Comparison of ENCODE assay signal across 8 cellular contexts in the genomic region with DNA sequence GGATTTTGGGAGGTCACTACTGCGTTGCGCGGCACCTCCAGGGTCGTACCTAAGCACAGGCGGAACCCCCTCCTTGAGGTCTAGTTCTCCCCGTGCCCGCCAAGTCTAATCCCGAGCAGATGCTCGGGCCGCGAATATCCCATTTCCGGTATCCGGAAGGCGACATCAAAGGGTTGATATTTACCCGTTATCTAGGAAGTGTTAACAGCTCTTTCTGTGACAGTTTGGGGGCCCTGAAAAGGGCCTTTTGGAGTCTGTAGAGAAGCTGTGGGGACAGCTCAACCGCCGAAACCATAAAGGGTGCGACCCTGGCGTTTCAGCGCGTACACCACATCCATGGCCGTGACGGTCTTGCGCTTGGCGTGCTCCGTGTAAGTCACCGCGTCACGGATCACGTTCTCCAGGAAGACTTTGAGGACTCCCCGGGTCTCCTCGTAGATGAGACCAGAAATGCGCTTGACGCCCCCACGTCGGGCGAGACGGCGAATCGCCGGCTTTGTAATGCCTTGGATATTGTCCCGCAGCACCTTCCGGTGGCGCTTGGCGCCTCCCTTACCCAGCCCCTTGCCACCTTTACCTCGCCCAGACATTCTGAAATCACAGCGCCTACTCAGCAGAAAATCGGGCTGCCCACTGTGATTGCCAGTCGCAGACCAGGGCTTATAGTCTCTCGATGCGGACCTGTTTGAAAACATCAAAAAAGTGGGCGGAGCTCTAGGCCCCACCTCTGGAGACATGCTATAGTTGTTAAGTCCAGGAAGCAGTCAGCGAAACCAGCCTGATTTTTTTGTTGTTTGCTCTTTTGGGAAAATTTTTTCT. TPM values are rescaled to one million over a fixed set of nuclear protein-coding genes. Genes with fewer than 3 reads are reported as not detected.
DNase-seq lines count a peak whose midpoint lies in the region; ATAC-seq, FAIRE-seq and TF ChIP-seq lines count a peak whose summit lies in the region.

No MANE protein-coding gene starts in this region.

- BruUV-seq in HepG2 (replicated peaks; lab: Mats Ljungman, UMichigan): TSS peak; percentile 71

- H2AFZ ChIP-seq in HepG2 (ENCODE audit: low read length): no peak overlapping the region

- ATAC-seq in HG03442 (IDR thresholded peaks at IDR 0.05; ENCODE audit: unreplicated experiment): peak; percentile 23
- ATAC-seq in HepG2: peak; percentile 38

- 0 out of 2 replicates have a peak, but pooled peaks have one; percentile 11 for TF ChIP-seq RAD21 in HepG2 (CRISPR knock-in tag; IDR thresholded peaks at IDR 0.05)

- FAIRE-seq in HepG2 (lab: Jason Lieb, UNC): peak; percentile 95

- H3K9ac ChIP-seq in HepG2 (ENCODE audit: insufficient read depth, low read depth, low read length): peak overlapping the region; percentile 86

- H3K9me3 ChIP-seq in HepG2 (ENCODE audit: low read length): no peaks in the 10 kb centered on the region

- H4K20me1 ChIP-seq in HepG2 (ENCODE audit: insufficient read depth, low read length): peaks cover 3% of the 10 kb centered on the region; the same call in 1 of the 2 replicates

- TF ChIP-seq POLR2A in GM19193 (IDR thresholded peaks at IDR 0.05; ENCODE audit: extremely low read depth, insufficient read depth, insufficient read length) (peak; percentile 100), HepG2 (IDR thresholded peaks at IDR 0.05; ENCODE audit: insufficient read depth in 1 of 2, low read depth in 2 of 2, low read length in 2 of 2) (peak; percentile 98 to 99)

- TF ChIP-seq EP300 in HepG2 (IDR thresholded peaks at IDR 0.05; ENCODE audit: low read depth in 2 of 2, low read length in 2 of 2) (peak in 1 of 2 experiments; percentile 74; a peak in 2 of 4 replicates), HepG2 (CRISPR knock-in tag; IDR thresholded peaks at IDR 0.05; ENCODE audit: borderline replicate concordance) (peak; percentile 12; the same call in 1 of the 2 replicates)

- POLR2A ChIA-PET in HepG2 (lab: Yijun Ruan, JAX): interaction anchor here (0.6 to 3.1 kb wide), 21 partner anchors 10 to 1140 kb away, joined by 3 to 71 read pairs (median 5); partner anchors contain the start of genes ART4, C12orf60, DERA and WBP11

- intact Hi-C loops in HepG2 (cut with micrococcal nuclease; ENCODE audit: unreplicated experiment): loop anchor here (1.0 to 10.0 kb wide), 3 partner anchors 33 to 1114 kb away; partner anchors contain the start of genes ART4, C12orf60, STRAP and WBP11

- H3K36me3 ChIP-seq in HepG2 (replicated peaks in 1 of 2; ENCODE audit: control insufficient read depth in 1 of 2, insufficient read depth in 2 of 2, low read length in 2 of 2): no peaks in the 10 kb centered on the region

- peak overlapping the region; percentile 83 for H3K4me2 ChIP-seq in HepG2 (ENCODE audit: low read depth, low read length)

- DNase-seq in AG20443 (ENCODE audit: low spot score) (peak; percentile 84), NCI-H526 (lab: John Stamatoyannopoulos, UW) (peak; percentile 74 to 84), dermis microvascular lymphatic vessel endothelial cell (ENCODE audit: low read depth in 2 of 2) (peak; percentile 92 to 94), HepG2 (ENCODE audit: low spot score) (peak; percentile 91)
- DNase-seq in activated CD4-positive, alpha-beta T cell treated with anti-CD3 and anti-CD28 coated beads, Interleukin-2, amount 50 U/mL, for 1 hour: peak; percentile 96
- DNase-seq in stimulated activated CD4-positive, alpha-beta T cell treated with anti-CD3 and anti-CD28 coated beads, Interleukin-2, amount 100 ng/mL, for 48 hours: peak; percentile 92 to 95

- H3K27ac ChIP-seq in HepG2 (ENCODE audit: extremely low read length, insufficient read depth, low read length): peak overlapping the region; percentile 95

- no peaks in the 10 kb centered on the region; a peak in 1 of 5 replicates for H3K27me3 ChIP-seq in HepG2 (ENCODE audit: control insufficient read depth in 1 of 2, insufficient read depth in 2 of 2, low read length in 2 of 2)

- no peak for TF ChIP-seq CTCF in HepG2 (CRISPR knock-in tag; IDR thresholded peaks at IDR 0.05)

- H3K4me3 ChIP-seq in HepG2 (replicated peaks in 1 of 3; ENCODE audit: insufficient read depth in 1 of 3, low read depth in 2 of 3, low read length in 3 of 3): peak overlapping the region; percentile 70 to 92 (median 79)

- H3K79me2 ChIP-seq in HepG2 (ENCODE audit: insufficient read depth, low read length): peaks cover 31% of the 10 kb centered on the region

- peaks cover 33% of the 10 kb centered on the region for H3K4me1 ChIP-seq in HepG2 (ENCODE audit: insufficient read depth, low read length)

- in situ Hi-C loops in HepG2 (cut with HindIII; ENCODE audit: extremely low pct_ligation_motif_present, low pct_unique_long_range_greater_than_20kb): no loop called here

- CTCF ChIA-PET in HepG2 (lab: Yijun Ruan, JAX; ENCODE audit: low intra/inter-chr PET ratio, low total read pairs): interaction anchor here (2.4 kb wide), 1 partner anchor 14 kb away, joined by 7 read pairs; no protein-coding TSS in a partner anchor

- WGBS in HepG2 (ENCODE audit: low lambda C conversion rate): 2% methylated on average over 19 of the region's 53 CpGs

RNA-seq across cellular contexts. Expression of gene WBP11, which starts 32.6 kb away (rescaled TPM):
- total RNA-seq in dermis microvascular lymphatic vessel endothelial cell (12.0 and 14.6 TPM in 2 replicates), HepG2 (2016; rRNA removed; fragmentation: Illumina TruSeq; extraction: Trizol) (31.0 and 44.4 TPM in 2 replicates)
- total RNA-seq in HepG2 (2016; cell fraction: cytosol; rRNA removed; fragmentation: Illumina TruSeq; extraction: Trizol; ENCODE audit: low read depth): 6.5 and 7.2 TPM in 2 replicates
- total RNA-seq in HepG2 (2016; cell fraction: insoluble cytoplasmic fraction; rRNA removed; fragmentation: Illumina TruSeq; extraction: Trizol): 30.6 and 36.1 TPM in 2 replicates
- 24.9 and 28.2 TPM in 2 replicates for total RNA-seq in HepG2 (2016; cell fraction: membrane; rRNA removed; fragmentation: Illumina TruSeq; extraction: Trizol)
- 27.7 and 30.7 TPM in 2 replicates for total RNA-seq in HepG2 (2016; cell fraction: nucleus; rRNA removed; fragmentation: Illumina TruSeq; extraction: Trizol)
- polyA plus RNA-seq in HepG2 (2011; rRNA removed): 6.6 and 7.6 TPM in 2 replicates
- polyA plus RNA-seq in HepG2 (2011; cell fraction: cytosol; rRNA removed): 3.2 and 3.3 TPM in 2 replicates
- polyA plus RNA-seq in HepG2 (2011; cell fraction: nucleus; rRNA removed): 5.2 and 5.6 TPM in 2 replicates
- 17.5 and 40.2 TPM in 2 replicates for polyA plus RNA-seq in HepG2 (2012)
- 10.8 and 13.6 TPM in 2 replicates for polyA plus RNA-seq in HepG2 (2016; cell fraction: cytosol; fragmentation: Illumina TruSeq; extraction: Trizol; ENCODE audit: low read depth)
- 52.7 and 58.9 TPM in 2 replicates for polyA plus RNA-seq in HepG2 (2016; cell fraction: insoluble cytoplasmic fraction; fragmentation: Illumina TruSeq; extraction: Trizol; ENCODE audit: low read depth)
- polyA plus RNA-seq in HepG2 (2016; cell fraction: membrane; fragmentation: Illumina TruSeq; extraction: Trizol; ENCODE audit: low read depth): 25.3 and 27.1 TPM in 2 replicates
- 39.7 and 45.9 TPM in 2 replicates for polyA plus RNA-seq in HepG2 (2016; cell fraction: nucleus; fragmentation: Illumina TruSeq; extraction: Trizol; ENCODE audit: insufficient read depth, low read depth)
- 4.2 and 9.5 TPM in 2 replicates for polyA minus RNA-seq in HepG2 (2011; rRNA and poly(A)+ RNA removed; ENCODE audit: low replicate concordance)
- polyA minus RNA-seq in HepG2 (2011; cell fraction: cytosol; rRNA and poly(A)+ RNA removed): 9.1 and 10.0 TPM in 2 replicates
- 26.1 and 28.3 TPM in 2 replicates for polyA minus RNA-seq in HepG2 (2011; cell fraction: nucleus; rRNA and poly(A)+ RNA removed)

RNA-seq across cellular contexts. Expression of gene C12orf60, which starts 32.8 kb away (rescaled TPM):
- total RNA-seq in dermis microvascular lymphatic vessel endothelial cell: 0.63 and 0.77 TPM in 2 replicates
- total RNA-seq in HepG2 (2016; rRNA removed; fragmentation: Illumina TruSeq; extraction: Trizol): 1.4 and 2.3 TPM in 2 replicates
- total RNA-seq in HepG2 (2016; cell fraction: cytosol; rRNA removed; fragmentation: Illumina TruSeq; extraction: Trizol; ENCODE audit: low read depth): 0.20 and 0.35 TPM in 2 replicates
- 1.1 and 1.5 TPM in 2 replicates for total RNA-seq in HepG2 (2016; cell fraction: insoluble cytoplasmic fraction; rRNA removed; fragmentation: Illumina TruSeq; extraction: Trizol)
- total RNA-seq in HepG2 (2016; cell fraction: membrane; rRNA removed; fragmentation: Illumina TruSeq; extraction: Trizol): 0.96 and 1.1 TPM in 2 replicates
- total RNA-seq in HepG2 (2016; cell fraction: nucleus; rRNA removed; fragmentation: Illumina TruSeq; extraction: Trizol): 1.1 and 1.5 TPM in 2 replicates
- 0.55 and 0.69 TPM in 2 replicates for polyA plus RNA-seq in HepG2 (2011; rRNA removed)
- 0.48 and 0.67 TPM in 2 replicates for polyA plus RNA-seq in HepG2 (2011; cell fraction: cytosol; rRNA removed)
- polyA plus RNA-seq in HepG2 (2011; cell fraction: nucleus; rRNA removed): 0.16 and 0.23 TPM in 2 replicates
- polyA plus RNA-seq in HepG2 (2012): 1.2 and 1.5 TPM in 2 replicates
- polyA plus RNA-seq in HepG2 (2016; cell fraction: cytosol; fragmentation: Illumina TruSeq; extraction: Trizol; ENCODE audit: low read depth): 0.35 and 0.53 TPM in 2 replicates
- 1.7 and 2.0 TPM in 2 replicates for polyA plus RNA-seq in HepG2 (2016; cell fraction: insoluble cytoplasmic fraction; fragmentation: Illumina TruSeq; extraction: Trizol; ENCODE audit: low read depth)
- polyA plus RNA-seq in HepG2 (2016; cell fraction: membrane; fragmentation: Illumina TruSeq; extraction: Trizol; ENCODE audit: low read depth): 0.50 and 0.56 TPM in 2 replicates
- polyA plus RNA-seq in HepG2 (2016; cell fraction: nucleus; fragmentation: Illumina TruSeq; extraction: Trizol; ENCODE audit: insufficient read depth, low read depth): 1.4 and 1.8 TPM in 2 replicates
- polyA minus RNA-seq in HepG2 (2011; rRNA and poly(A)+ RNA removed; ENCODE audit: low replicate concordance): 0.33 and 0.72 TPM in 2 replicates
- 0.49 and 0.53 TPM in 2 replicates for polyA minus RNA-seq in HepG2 (2011; cell fraction: cytosol; rRNA and poly(A)+ RNA removed)
- 0.37 and 0.52 TPM in 2 replicates for polyA minus RNA-seq in HepG2 (2011; cell fraction: nucleus; rRNA and poly(A)+ RNA removed)

RNA-seq across cellular contexts. Expression of gene SMCO3, which starts 43.3 kb away (rescaled TPM):
- total RNA-seq in dermis microvascular lymphatic vessel endothelial cell (0.89 and 1.4 TPM in 2 replicates), HepG2 (2016; rRNA removed; fragmentation: Illumina TruSeq; extraction: Trizol) (0.11 and 0.42 TPM in 2 replicates)
- total RNA-seq in HepG2 (2016; cell fraction: cytosol; rRNA removed; fragmentation: Illumina TruSeq; extraction: Trizol; ENCODE audit: low read depth): not detected in 2 replicates
- 0.25 and 0.30 TPM in 2 replicates for total RNA-seq in HepG2 (2016; cell fraction: insoluble cytoplasmic fraction; rRNA removed; fragmentation: Illumina TruSeq; extraction: Trizol)
- total RNA-seq in HepG2 (2016; cell fraction: membrane; rRNA removed; fragmentation: Illumina TruSeq; extraction: Trizol): 0.09 TPM in 1 of 2 replicates, not detected in the other
- 0.65 and 0.78 TPM in 2 replicates for total RNA-seq in HepG2 (2016; cell fraction: nucleus; rRNA removed; fragmentation: Illumina TruSeq; extraction: Trizol)
- 0.14 and 0.29 TPM in 2 replicates for polyA plus RNA-seq in HepG2 (2011; rRNA removed)
- polyA plus RNA-seq in HepG2 (2011; cell fraction: cytosol; rRNA removed): 0.07 and 0.18 TPM in 2 replicates
- polyA plus RNA-seq in HepG2 (2011; cell fraction: nucleus; rRNA removed): 0.10 and 0.26 TPM in 2 replicates
- 0.31 and 0.62 TPM in 2 replicates for polyA plus RNA-seq in HepG2 (2012)
- 0.05 TPM in 1 of 2 replicates, not detected in the other for polyA plus RNA-seq in HepG2 (2016; cell fraction: cytosol; fragmentation: Illumina TruSeq; extraction: Trizol; ENCODE audit: low read depth)
- polyA plus RNA-seq in HepG2 (2016; cell fraction: insoluble cytoplasmic fraction; fragmentation: Illumina TruSeq; extraction: Trizol; ENCODE audit: low read depth): 0.11 and 0.22 TPM in 2 replicates
- not detected in 2 replicates for polyA plus RNA-seq in HepG2 (2016; cell fraction: membrane; fragmentation: Illumina TruSeq; extraction: Trizol; ENCODE audit: low read depth)
- polyA plus RNA-seq in HepG2 (2016; cell fraction: nucleus; fragmentation: Illumina TruSeq; extraction: Trizol; ENCODE audit: insufficient read depth, low read depth): 0.64 and 0.79 TPM in 2 replicates
- polyA minus RNA-seq in HepG2 (2011; rRNA and poly(A)+ RNA removed; ENCODE audit: low replicate concordance): not detected in 2 replicates
- polyA minus RNA-seq in HepG2 (2011; cell fraction: cytosol; rRNA and poly(A)+ RNA removed): 0.30 TPM in 1 of 2 replicates, not detected in the other
- 1.6 and 2.1 TPM in 2 replicates for polyA minus RNA-seq in HepG2 (2011; cell fraction: nucleus; rRNA and poly(A)+ RNA removed)

Comparison
In these comparisons a context has a peak if more than half of its experiments do, and no peak if none do; other contexts are left out.
1. Peak in every context shown above with its lines: DNase-seq, ATAC-seq, H3K4me3 ChIP-seq and H3K27ac ChIP-seq.